Comparison of ENCODE assay signal across 8 cellular contexts in genomic region chr18:74856967-74857366, GRCh38.
"Had no signal": no experiment of that assay in that cellular context is flagged by ENCODE, and none has a peak within 500 bp of the region (broad histone marks: within the 10 kb centered on the region; RNA-seq: fewer than 3 reads in every experiment).

No MANE protein-coding gene starts in this region.

- H3K4me1 ChIP-seq: stomach had no signal

- H3K9me3 ChIP-seq: stomach, thoracic aorta had no signal

- H3K27me3 ChIP-seq: stomach had no signal

- H3K36me3 ChIP-seq: stomach, thoracic aorta had no signal

- H3K4me3 ChIP-seq: stomach, thoracic aorta had no signal

- DNase-seq: activated CD4-positive, alpha-beta T cell treated with anti-CD3 and anti-CD28 coated beads for 1 hour; activated CD8-positive, alpha-beta T cell treated with anti-CD3 and anti-CD28 coated beads for 36 hours; activated naive CD4-positive, alpha-beta T cell treated with anti-CD3 and anti-CD28 coated beads for 36 hours; kidney; stimulated activated CD4-positive, alpha-beta T cell treated with anti-CD3 and anti-CD28 coated beads, Interleukin-4, amount 100 ng/mL, for 4 hours; stomach; T-helper 9 cell had no signal

- H3K27ac ChIP-seq: stomach, thoracic aorta had no signal

- ATAC-seq: activated CD8-positive, alpha-beta T cell treated with anti-CD3 and anti-CD28 coated beads for 36 hours had no signal
